In genomic region chr17:59764292-59764741, GRCh38 we compare ENCODE assay signal across 13 cellular contexts. TPM values are rescaled to one million over a fixed set of nuclear protein-coding genes. Genes with fewer than 3 reads are reported as not detected.
DNase-seq lines count a peak whose midpoint lies in the region; ATAC-seq and TF ChIP-seq lines count a peak whose summit lies in the region.
"Had no signal": no experiment of that assay in that cellular context is flagged by ENCODE, and none has a peak within 500 bp of the region (broad histone marks: within the 10 kb centered on the region; RNA-seq: fewer than 3 reads in every experiment).

No MANE protein-coding gene starts in this region.

- peak overlapping the region; percentile 87; the same call in 1 of the 2 replicates for H3K9ac ChIP-seq in SK-N-SH
- H3K9ac ChIP-seq in colonic mucosa (ENCODE audit: low read depth in 2 of 2, low read length in 2 of 2): no peak overlapping the region

- H3K4me3 ChIP-seq in SK-N-SH (ENCODE audit: low read depth in 2 of 2, low read length in 1 of 2) (no peak overlapping the region), choroid plexus epithelial cell (ENCODE audit: low read depth, low read length) (no peak overlapping the region), colonic mucosa (no peak overlapping the region)
- H3K4me3 ChIP-seq: esophagus muscularis mucosa, MG63, uterus had no signal

- peak; percentile 60 for DNase-seq in activated T-cell treated with anti-CD3 and anti-CD28 coated beads, Interleukin-2, amount 50 U/mL, for 24 hours
- DNase-seq in activated T-cell treated with anti-CD3 and anti-CD28 coated beads for 4 hours (no peak), SK-N-SH (no peak), choroid plexus epithelial cell (ENCODE audit: low read depth) (peak; percentile 36), cerebellar nuclear complex (lab: John Stamatoyannopoulos, UW) (no peak), colonic mucosa (no peak)
- DNase-seq in stimulated activated naive CD8-positive, alpha-beta T cell treated with anti-CD3 and anti-CD28 coated beads, Interleukin-15, Interleukin-2, amounts not matched to agents 100 U/mL and 50 U/mL, for 24 hours: peak; percentile 53
- DNase-seq: central memory CD4-positive, alpha-beta T cell; MG63; T-helper 9 cell; uterus had no signal

- no peak for TF ChIP-seq EP300 in SK-N-SH (IDR thresholded peaks at IDR 0.05; ENCODE audit: borderline replicate concordance in 1 of 2, low read depth in 1 of 2, low read length in 1 of 2)

- H4K20me1 ChIP-seq in SK-N-SH (ENCODE audit: insufficient read depth): no peaks in the 10 kb centered on the region

- intact Hi-C loops in colonic mucosa (cut with DNase I): no loop called here

- no peaks in the 10 kb centered on the region for H3K9me2 ChIP-seq in SK-N-SH

- peak overlapping the region; percentile 85 to 100; a peak in 3 of 4 replicates for H3K27ac ChIP-seq in SK-N-SH (ENCODE audit: low read depth in 2 of 2, low read length in 1 of 2)
- H3K27ac ChIP-seq in colonic mucosa: no peak overlapping the region
- H3K27ac ChIP-seq: esophagus muscularis mucosa, uterus had no signal

- H3K9me3 ChIP-seq in SK-N-SH: no peaks in the 10 kb centered on the region
- no peaks in the 10 kb centered on the region for H3K9me3 ChIP-seq in colonic mucosa
- H3K9me3 ChIP-seq: esophagus muscularis mucosa, uterus had no signal

- peaks cover 72% of the 10 kb centered on the region for H3F3A ChIP-seq in SK-N-SH (replicated peaks; ENCODE audit: insufficient read depth)

- peaks cover 75% of the 10 kb centered on the region for H3K36me3 Mint-ChIP-seq in activated T-cell treated with anti-CD3 and anti-CD28 coated beads, Interleukin-2, amount 50 U/mL, for 24 hours (ENCODE audit: low read depth)

- H3K36me3 ChIP-seq in SK-N-SH (replicated peaks in 1 of 2; ENCODE audit: control insufficient read depth in 1 of 2, insufficient read depth in 2 of 2, low read length in 1 of 2) (peaks cover 5 to 43% of the 10 kb centered on the region in 2 experiments), colonic mucosa (no peaks in the 10 kb centered on the region)
- H3K36me3 ChIP-seq: uterus had no signal

- H3K27me3 ChIP-seq in SK-N-SH (ENCODE audit: insufficient read depth): no peaks in the 10 kb centered on the region
- no peaks in the 10 kb centered on the region for H3K27me3 ChIP-seq in colonic mucosa
- H3K27me3 ChIP-seq: esophagus muscularis mucosa, MG63, uterus had no signal

- TF ChIP-seq RAD21 in SK-N-SH (IDR thresholded peaks at IDR 0.05; ENCODE audit: low read length): no peak

- H3K4me1 ChIP-seq in SK-N-SH (ENCODE audit: control insufficient read depth in 1 of 2, insufficient read depth in 2 of 2, low read depth in 1 of 2, low read length in 1 of 2): peaks cover 0 to 35% of the 10 kb centered on the region in 2 experiments; a peak in 3 of 4 replicates
- no peaks in the 10 kb centered on the region for H3K4me1 ChIP-seq in colonic mucosa
- H3K4me1 ChIP-seq: uterus had no signal

- peak overlapping the region; percentile 62 for H3K4me3 Mint-ChIP-seq in activated T-cell treated with anti-CD3 and anti-CD28 coated beads, Interleukin-2, amount 50 U/mL, for 24 hours

- 74% methylated on average over 3 of the region's 3 CpGs for WGBS in SK-N-SH (ENCODE audit: low lambda C conversion rate)

- peak overlapping the region; percentile 98 for H3K27ac Mint-ChIP-seq in activated T-cell treated with anti-CD3 and anti-CD28 coated beads, Interleukin-2, amount 50 U/mL, for 24 hours

- peak overlapping the region; percentile 30 for H3K4me2 ChIP-seq in SK-N-SH

- ATAC-seq in stimulated activated naive CD8-positive, alpha-beta T cell treated with anti-CD3 and anti-CD28 coated beads, Interleukin-15, Interleukin-2, amounts not matched to agents 100 U/mL and 50 U/mL, for 24 hours: peak; percentile 48
- no peak for ATAC-seq in GM18519 (IDR thresholded peaks at IDR 0.05; ENCODE audit: low FRiP score, unreplicated experiment)

- no peak for TF ChIP-seq CTCF in SK-N-SH (IDR thresholded peaks at IDR 0.05)
- TF ChIP-seq CTCF in choroid plexus epithelial cell (conservative IDR thresholded peaks at IDR 0.05; ENCODE audit: low read depth, low read length): no peak
- TF ChIP-seq CTCF in colonic mucosa (IDR thresholded peaks at IDR 0.05): no peak

- no peaks in the 10 kb centered on the region for H3K27me3 Mint-ChIP-seq in activated T-cell treated with anti-CD3 and anti-CD28 coated beads, Interleukin-2, amount 50 U/mL, for 24 hours

- peaks cover 63% of the 10 kb centered on the region for H3K79me2 ChIP-seq in SK-N-SH (ENCODE audit: insufficient read depth)

- CTCF ChIA-PET in SK-N-SH (lab: Yijun Ruan, JAX): interaction anchor here (0.9 to 2.1 kb wide), 6 partner anchors 10 to 95 kb away, joined by 3 to 18 read pairs (median 5); no protein-coding TSS in a partner anchor

- H3K9me3 Mint-ChIP-seq in activated T-cell treated with anti-CD3 and anti-CD28 coated beads, Interleukin-2, amount 50 U/mL, for 24 hours: peaks cover 4% of the 10 kb centered on the region

- H3K4me1 Mint-ChIP-seq in activated T-cell treated with anti-CD3 and anti-CD28 coated beads, Interleukin-2, amount 50 U/mL, for 24 hours (ENCODE audit: low read depth): peaks cover 71% of the 10 kb centered on the region

- POLR2A ChIA-PET in SK-N-SH (lab: Yijun Ruan, JAX): no interaction called here

- no peak overlapping the region for H2AFZ ChIP-seq in SK-N-SH (ENCODE audit: low read depth)

TF ChIP-seq in SK-N-SH, 30 proteins besides CTCF, POLR2A, EP300 and RAD21:
- TF ChIP-seq, protein P1, sequence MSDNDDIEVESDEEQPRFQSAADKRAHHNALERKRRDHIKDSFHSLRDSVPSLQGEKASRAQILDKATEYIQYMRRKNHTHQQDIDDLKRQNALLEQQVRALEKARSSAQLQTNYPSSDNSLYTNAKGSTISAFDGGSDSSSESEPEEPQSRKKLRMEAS (IDR thresholded peaks at IDR 0.05; ENCODE audit: low read depth): 0 out of 2 replicates have a peak, but pooled peaks have one; percentile 6
- TF ChIP-seq RXRA (IDR thresholded peaks at IDR 0.05; ENCODE audit: borderline replicate concordance, low read depth) (no peak), TAF1 (IDR thresholded peaks at IDR 0.05; ENCODE audit: borderline replicate concordance, low read depth, low read length) (0 out of 2 replicates have a peak, but pooled peaks have one; percentile 1)

RNA-seq across cellular contexts. Expression of gene VMP1, which starts 56.9 kb away (rescaled TPM):
- 169 and 338 TPM in 2 replicates for polyA plus RNA-seq in SK-N-SH (2012; rRNA removed)
- polyA plus RNA-seq in SK-N-SH (2012; cell fraction: cytosol; rRNA removed): 92.0 and 104 TPM in 2 replicates
- 660 and 1,365 TPM in 2 replicates for polyA plus RNA-seq in SK-N-SH (2012; cell fraction: nucleus; rRNA removed)
- total RNA-seq in colonic mucosa: 100 to 1,000 TPM; 186 to 291 TPM

RNA-seq across cellular contexts. Expression of gene PTRH2, which starts 57.1 kb away (rescaled TPM):
- 101 and 140 TPM in 2 replicates for polyA plus RNA-seq in SK-N-SH (2012; rRNA removed)
- 135 and 161 TPM in 2 replicates for polyA plus RNA-seq in SK-N-SH (2012; cell fraction: cytosol; rRNA removed)
- 53.0 and 94.5 TPM in 2 replicates for polyA plus RNA-seq in SK-N-SH (2012; cell fraction: nucleus; rRNA removed)
- 10 to 100 TPM; 20.1 to 21.1 TPM for total RNA-seq in colonic mucosa

Comparison
In these comparisons a context has a peak if more than half of its experiments do, and no peak if none do; other contexts are left out.
1. DNase-seq: peak in activated T-cell treated with anti-CD3 and anti-CD28 coated beads, Interleukin-2, amount 50 U/mL, for 24 hours (single experiment), choroid plexus epithelial cell (single experiment) and stimulated activated naive CD8-positive, alpha-beta T cell treated with anti-CD3 and anti-CD28 coated beads, Interleukin-15, Interleukin-2, amounts not matched to agents 100 U/mL and 50 U/mL, for 24 hours (single experiment); none in activated T-cell treated with anti-CD3 and anti-CD28 coated beads for 4 hours (single experiment), SK-N-SH (single experiment), cerebellar nuclear complex (0 of 2) and colonic mucosa (single experiment).